Comparison of ENCODE assay signal across 10 cellular contexts in the genomic region with DNA sequence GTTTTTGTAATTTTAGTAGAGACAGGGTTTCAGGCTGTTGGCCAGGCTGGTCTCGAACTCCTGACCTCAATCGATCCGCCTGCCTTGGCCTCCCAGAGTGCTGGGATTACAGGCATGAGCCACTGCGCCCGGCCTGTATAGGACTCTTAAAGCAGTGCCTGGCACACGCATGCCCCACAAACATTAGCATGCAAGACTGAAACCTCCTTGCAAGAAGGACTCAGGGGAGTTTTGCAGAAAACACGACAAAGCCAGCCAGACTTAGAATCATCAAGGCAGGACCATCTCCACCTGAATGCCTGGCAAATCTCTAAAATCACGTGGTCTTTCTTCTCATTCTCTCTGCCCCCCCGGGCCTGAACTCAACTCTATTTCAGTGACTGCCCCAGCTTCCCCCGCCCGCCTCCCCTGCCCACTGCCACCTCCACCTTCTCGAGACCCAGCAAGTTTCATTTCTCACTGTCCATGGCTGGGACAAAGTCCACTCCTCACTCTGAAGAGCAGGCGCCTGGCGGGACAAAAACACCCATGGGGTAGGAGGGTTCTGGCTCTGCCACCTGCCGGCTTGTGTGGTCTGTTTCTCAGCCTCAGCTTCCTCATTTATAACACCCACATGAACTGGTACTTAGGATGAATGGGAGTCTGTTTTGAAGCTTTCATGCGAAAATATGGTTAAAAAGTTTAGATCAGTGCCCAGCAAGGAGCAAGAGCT. TPM values are rescaled to one million over a fixed set of nuclear protein-coding genes. Genes with fewer than 3 reads are reported as not detected.
DNase-seq lines count a peak whose midpoint lies in the region; ATAC-seq and TF ChIP-seq lines count a peak whose summit lies in the region.
"Had no signal": no experiment of that assay in that cellular context is flagged by ENCODE, and none has a peak within 500 bp of the region (broad histone marks: within the 10 kb centered on the region; RNA-seq: fewer than 3 reads in every experiment).

No MANE protein-coding gene starts in this region.

- H3K27ac ChIP-seq in OCI-LY7 (ENCODE audit: low read depth, low read length, poor library complexity, severe bottlenecking) (peak overlapping the region; percentile 77), adrenal gland (no peak overlapping the region)

- H3K27me3 ChIP-seq in adrenal gland, result no peaks in the 10 kb centered on the region

- H3K4me1 Mint-ChIP-seq in stimulated activated memory B cell treated with anti-CD40 and anti-IgM and Interleukin-4, amounts not matched to agents 10 μg/mL and 1 μg/mL and 100 μg/mL, for 72 hours, result peaks cover 35% of the 10 kb centered on the region

- peak overlapping the region; percentile 14; the same call in 1 of the 2 replicates for H2AFZ ChIP-seq in OCI-LY7 (ENCODE audit: low read length)

- H3K4me3 ChIP-seq in OCI-LY7 (ENCODE audit: low read depth, low read length, poor library complexity, severe bottlenecking) (peak overlapping the region; percentile 76), epithelial cell of proximal tubule (ENCODE audit: low read depth, low read length) (peak overlapping the region; percentile 2), adrenal gland (no peak overlapping the region)

- ATAC-seq in stimulated activated memory B cell treated with anti-CD40 and anti-IgM and Interleukin-4, amounts not matched to agents 10 μg/mL and 1 μg/mL and 100 μg/mL, for 72 hours, result peak; percentile 83
- no peak for ATAC-seq in GM21723 (IDR thresholded peaks at IDR 0.05; ENCODE audit: unreplicated experiment)

- no peaks in the 10 kb centered on the region for H3K9me3 Mint-ChIP-seq in stimulated activated memory B cell treated with anti-CD40 and anti-IgM and Interleukin-4, amounts not matched to agents 10 μg/mL and 1 μg/mL and 100 μg/mL, for 72 hours

- H3K9me2 ChIP-seq in OCI-LY7 (ENCODE audit: insufficient read depth, low read length), result no peaks in the 10 kb centered on the region

- TF ChIP-seq CTCF in OCI-LY7 (conservative IDR thresholded peaks at IDR 0.05; ENCODE audit: low read length) (peak; percentile 72), epithelial cell of proximal tubule (conservative IDR thresholded peaks at IDR 0.05; ENCODE audit: low read depth, low read length) (peak; percentile 37), adrenal gland (IDR thresholded peaks at IDR 0.05) (no peak)

- 69 to 77% (median 74%) methylated on average over 14 to 16 of the region's 16 CpGs for WGBS in adrenal gland, 4 donors

- peaks cover 46% of the 10 kb centered on the region for H3K4me1 ChIP-seq in OCI-LY7 (ENCODE audit: insufficient read depth, low read length, poor library complexity, severe bottlenecking)
- peaks cover 4 to 10% of the 10 kb centered on the region in 2 donors for H3K4me1 ChIP-seq in adrenal gland (replicated peaks in 1 of 2)

- CTCF ChIA-PET in OCI-LY7 (lab: Charles Lee; ENCODE audit: unreplicated experiment), result interaction anchor here (1.1 kb wide), 1 partner anchor 19 kb away, joined by 4 read pairs; no protein-coding TSS in a partner anchor

- intact Hi-C loops in OCI-LY7 (cut with micrococcal nuclease; ENCODE audit: unreplicated experiment), result loop anchor here (1.0 kb wide), 1 partner anchor 18 kb away; no protein-coding TSS in a partner anchor
- intact Hi-C loops in adrenal gland (cut with DNase I), result no loop called here

- H3K36me3 ChIP-seq in OCI-LY7 (ENCODE audit: insufficient read depth, low read length), result peaks cover 27% of the 10 kb centered on the region
- H3K36me3 ChIP-seq in adrenal gland (replicated peaks in 1 of 2), result no peaks in the 10 kb centered on the region

- no peaks in the 10 kb centered on the region for H3K9me3 ChIP-seq in OCI-LY7 (ENCODE audit: low read length)
- no peaks in the 10 kb centered on the region for H3K9me3 ChIP-seq in adrenal gland (replicated peaks in 1 of 3)

- peak overlapping the region; percentile 80 for H3K4me3 Mint-ChIP-seq in stimulated activated memory B cell treated with anti-CD40 and anti-IgM and Interleukin-4, amounts not matched to agents 10 μg/mL and 1 μg/mL and 100 μg/mL, for 72 hours

- no peak for TF ChIP-seq POLR2A in adrenal gland (IDR thresholded peaks at IDR 0.05)

- H3K27ac Mint-ChIP-seq in stimulated activated memory B cell treated with anti-CD40 and anti-IgM and Interleukin-4, amounts not matched to agents 10 μg/mL and 1 μg/mL and 100 μg/mL, for 72 hours, result peak overlapping the region; percentile 89

- H3K4me2 ChIP-seq in OCI-LY7 (ENCODE audit: low read length), result peak overlapping the region; percentile 73

- peak; percentile 43 for DNase-seq in SIG-M5 treated with dmso at 0.1 percent for 504 hours (lab: John Stamatoyannopoulos, UW; ENCODE audit: unreplicated experiment)
- DNase-seq in SIG-M5 (lab: John Stamatoyannopoulos, UW), result no peak
- DNase-seq in OCI-LY7 (ENCODE audit: low spot score), result peak; percentile 81
- DNase-seq in epithelial cell of proximal tubule (ENCODE audit: low read depth), result no peak
- DNase-seq in pons (ENCODE audit: low spot score), result no peak
- DNase-seq in adrenal gland, result no peak
- DNase-seq: stimulated activated CD4-positive, alpha-beta T cell treated with anti-CD3 and anti-CD28 coated beads, Interleukin-4, amount 100 ng/mL, for 24 hours; T-helper 9 cell had no signal

- peaks cover 75% of the 10 kb centered on the region for H3K79me2 ChIP-seq in OCI-LY7 (ENCODE audit: insufficient read depth, low read depth, low read length)

- peaks cover 22% of the 10 kb centered on the region for H3K36me3 Mint-ChIP-seq in stimulated activated memory B cell treated with anti-CD40 and anti-IgM and Interleukin-4, amounts not matched to agents 10 μg/mL and 1 μg/mL and 100 μg/mL, for 72 hours

- no peaks in the 10 kb centered on the region for H3K27me3 Mint-ChIP-seq in stimulated activated memory B cell treated with anti-CD40 and anti-IgM and Interleukin-4, amounts not matched to agents 10 μg/mL and 1 μg/mL and 100 μg/mL, for 72 hours

- no TSS peak for BruUV-seq in OCI-LY7 (replicated peaks; lab: Mats Ljungman, UMichigan)

- POLR2A ChIA-PET in OCI-LY7 (lab: Charles Lee), result interaction anchor here (0.6 to 0.7 kb wide), 3 partner anchors 43 to 1130 kb away, joined by 4 to 6 read pairs (median 5); no protein-coding TSS in a partner anchor

- H4K20me1 ChIP-seq in OCI-LY7 (ENCODE audit: insufficient read depth, low read length), result no peaks in the 10 kb centered on the region

RNA-seq across cellular contexts. Expression of gene TICAM1, which starts 2.4 kb away (rescaled TPM):
- total RNA-seq in OCI-LY7 (2014; rRNA removed; shearing (Covaris generic)), result 4.9 and 6.8 TPM in 2 replicates
- total RNA-seq in OCI-LY7 (2022) (26.7 and 28.9 TPM in 2 replicates), epithelial cell of proximal tubule (6.0 and 7.4 TPM in 2 replicates), adrenal gland (10 to 100 TPM in 1 of 8 donors, 1 to 10 TPM in 7; 1.9 to 12.0 (median 6.8) TPM)
- polyA plus RNA-seq in adrenal gland, result 1 to 10 TPM; 1.9 to 9.3 (median 7.4) TPM

RNA-seq across cellular contexts. Expression of gene FEM1A, which starts 37.6 kb away (rescaled TPM):
- 11.5 and 17.5 TPM in 2 replicates for total RNA-seq in OCI-LY7 (2014; rRNA removed; shearing (Covaris generic))
- 14.3 and 15.8 TPM in 2 replicates for total RNA-seq in OCI-LY7 (2022)
- total RNA-seq in epithelial cell of proximal tubule, result 10.4 and 16.3 TPM in 2 replicates
- total RNA-seq in adrenal gland, result 10 to 100 TPM; 11.0 to 25.8 (median 18.1) TPM
- polyA plus RNA-seq in adrenal gland, result 1 to 10 TPM; 3.6 to 5.9 (median 4.3) TPM

RNA-seq across cellular contexts. Expression of gene PLIN3, which starts 38.3 kb away (rescaled TPM):
- total RNA-seq in OCI-LY7 (2014; rRNA removed; shearing (Covaris generic)), result 81.3 and 95.7 TPM in 2 replicates
- total RNA-seq in OCI-LY7 (2022) (115 TPM in 2 replicates), epithelial cell of proximal tubule (151 and 178 TPM in 2 replicates), adrenal gland (100 to 1,000 TPM in 6 of 8 donors, 10 to 100 TPM in 2; 64.9 to 181 (median 109) TPM)
- 10 to 100 TPM; 21.3 to 59.2 (median 32.3) TPM for polyA plus RNA-seq in adrenal gland

Comparison
In these comparisons a context has a peak if more than half of its experiments do, and no peak if none do; other contexts are left out.
1. DNase-seq: peak in SIG-M5 treated with dmso at 0.1 percent for 504 hours (single experiment) and OCI-LY7 (single experiment); none in SIG-M5 (single experiment), epithelial cell of proximal tubule (single experiment), pons (single experiment) and adrenal gland (0 of 7).
2. H3K4me3 ChIP-seq: peak in OCI-LY7 (single experiment) and epithelial cell of proximal tubule (single experiment); none in adrenal gland (0 of 4).
3. CTCF ChIP-seq: peak in OCI-LY7 (single experiment) and epithelial cell of proximal tubule (single experiment); none in adrenal gland (0 of 6).